19 cellular contexts compared by ENCODE assay signal in the genomic region with DNA sequence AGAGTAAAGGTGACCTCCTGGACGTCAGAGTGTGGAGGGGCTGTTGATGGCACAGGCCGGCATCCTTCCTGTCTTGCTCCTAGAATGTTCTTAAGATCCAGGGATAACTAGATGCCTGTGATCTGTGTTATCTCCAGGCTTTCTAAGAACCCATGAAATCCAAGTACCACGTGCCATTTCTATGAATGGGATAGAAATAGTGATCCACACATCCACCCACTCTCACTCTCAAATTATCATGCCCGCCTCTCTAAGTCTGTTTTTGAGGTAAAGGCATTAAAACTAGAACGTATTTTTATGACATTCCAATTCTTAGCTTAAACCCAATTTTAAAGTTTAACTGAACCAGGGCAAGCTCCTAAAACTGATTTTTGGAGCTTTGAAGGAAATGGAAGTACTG.
"Had no signal": no experiment of that assay in that cellular context is flagged by ENCODE, and none has a peak within 500 bp of the region (broad histone marks: within the 10 kb centered on the region; RNA-seq: fewer than 3 reads in every experiment).

No MANE protein-coding gene starts in this region.

- H3K4me3 Mint-ChIP-seq: memory B cell; mesothelial cell of epicardium; naive thymus-derived CD4-positive, alpha-beta T cell; type B pancreatic cell had no signal

- H3K27me3 Mint-ChIP-seq: memory B cell had no signal

- ATAC-seq: left lobe of liver; naive thymus-derived CD4-positive, alpha-beta T cell; pancreas; right lobe of liver had no signal

- DNase-seq: dorsolateral prefrontal cortex; effector CD4-positive, alpha-beta T cell; kidney; naive thymus-derived CD4-positive, alpha-beta T cell; pancreas; right lobe of liver; small intestine; stimulated activated CD4-positive, alpha-beta T cell treated with anti-CD3 and anti-CD28 coated beads, Interleukin-15, amount 100 ng/mL, for 24 hours; stimulated activated CD4-positive, alpha-beta T cell treated with anti-CD3 and anti-CD28 coated beads, Interleukin-2, amount 100 ng/mL, for 48 hours; stimulated activated naive CD4-positive, alpha-beta T cell treated with Interleukin-2 at 50 U/mL for 16 hours; substantia nigra; testis; tibial artery had no signal

- H3K27ac Mint-ChIP-seq: memory B cell; naive thymus-derived CD4-positive, alpha-beta T cell; type B pancreatic cell had no signal

- H3K36me3 Mint-ChIP-seq: memory B cell; naive thymus-derived CD4-positive, alpha-beta T cell had no signal

- H3K4me1 Mint-ChIP-seq: memory B cell; naive thymus-derived CD4-positive, alpha-beta T cell had no signal

- FAIRE-seq: colon, frontal cortex, kidney, pancreas, small intestine had no signal

- H3K9me3 Mint-ChIP-seq: memory B cell; mesothelial cell of epicardium; naive thymus-derived CD4-positive, alpha-beta T cell had no signal
